ENCODE assay signal across 12 cellular contexts in the genomic region with DNA sequence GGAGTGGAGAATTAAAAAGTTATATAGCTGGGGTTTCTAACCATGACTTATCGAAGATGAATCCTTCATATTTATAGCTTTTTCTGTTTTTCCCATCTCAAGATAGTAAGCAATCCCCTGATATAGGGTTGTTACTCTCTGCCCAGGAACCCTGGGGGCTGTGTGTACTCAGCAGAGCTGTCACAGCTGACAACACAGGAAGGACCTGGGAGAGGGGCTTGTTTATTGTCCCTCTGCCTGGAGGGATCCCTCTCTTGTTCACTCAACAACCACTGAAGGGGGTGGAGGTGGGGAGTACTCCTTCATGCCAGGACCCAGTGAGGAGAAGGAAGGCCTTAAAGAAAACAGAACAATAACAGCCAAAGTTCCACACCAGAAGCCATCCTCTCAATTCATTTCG. TPM values are rescaled to one million over a fixed set of nuclear protein-coding genes. Genes with fewer than 3 reads are reported as not detected.
"Had no signal": no experiment of that assay in that cellular context is flagged by ENCODE, and none has a peak within 500 bp of the region (broad histone marks: within the 10 kb centered on the region; RNA-seq: fewer than 3 reads in every experiment).

No MANE protein-coding gene starts in this region.

- H3K4me1 ChIP-seq: HAP-1 had no signal

- H2AFZ ChIP-seq: GM23248, GM23338 had no signal

- DNase-seq: GM23248, GOT3, H7, H9, HCEC 1CT, HFFc6 had no signal

- H3K4me2 ChIP-seq: GM23338 had no signal

- H3K36me3 ChIP-seq: HAP-1 had no signal

- ATAC-seq: GM23338, HCT116 had no signal

- H3K9ac ChIP-seq: GM23248 had no signal

- FAIRE-seq: H1, H54 had no signal

- H3K27ac ChIP-seq: GM23248 had no signal

- H3K9me3 ChIP-seq: HAP-1 had no signal

- H3K4me3 ChIP-seq: GM23248, GM23338, HAP-1 had no signal

RNA-seq across cellular contexts. Expression of a gene that starts 19.8 kb away (rescaled TPM):
- total RNA-seq: H4, HFFc6 had no signal
- polyA plus RNA-seq: GM23248 had no signal
